In the genomic region with DNA sequence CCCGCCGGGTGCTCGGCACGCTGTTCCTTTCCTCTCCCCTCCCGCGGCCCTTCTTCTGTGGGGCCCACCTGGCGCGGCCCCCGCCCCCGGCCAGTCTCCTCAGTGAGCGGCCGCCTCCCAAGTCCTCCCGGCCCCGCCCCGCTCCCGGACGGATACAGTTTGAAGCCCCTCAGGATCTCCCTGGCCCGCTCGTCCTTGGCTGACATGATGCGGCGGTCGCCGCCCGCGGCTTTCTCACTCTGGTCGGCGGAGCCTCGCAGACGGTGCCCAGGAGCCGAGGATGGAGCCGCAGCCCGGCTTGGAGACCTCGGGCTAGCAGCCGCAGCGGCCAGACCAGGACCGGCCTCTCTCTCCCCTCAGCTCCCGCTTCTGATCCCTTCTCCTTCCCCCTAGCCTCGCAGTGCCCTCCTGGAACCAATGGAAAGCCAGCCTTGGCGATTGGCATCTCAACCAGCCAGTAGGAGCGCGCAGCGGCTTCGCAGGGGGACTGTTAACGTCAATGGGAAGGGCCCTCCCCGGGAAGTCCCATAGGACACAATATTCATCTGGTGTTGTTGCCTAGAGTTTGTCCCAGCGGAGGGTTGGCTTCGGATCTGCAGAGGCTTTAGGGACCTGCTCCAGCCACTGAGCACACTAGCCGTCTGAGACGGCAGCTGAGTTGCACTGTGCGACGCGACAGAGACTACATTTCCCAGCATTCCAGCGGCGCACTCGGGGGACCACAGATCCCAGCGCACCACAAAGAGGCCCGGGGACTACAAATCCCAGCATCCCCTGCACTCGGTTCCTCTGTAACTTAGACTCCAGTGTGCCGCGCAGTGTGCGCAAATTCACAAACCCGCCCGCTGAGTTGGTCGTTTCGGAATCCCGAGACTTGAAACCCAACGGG, we compare ENCODE assay signal across 8 cellular contexts. TPM values are rescaled to one million over a fixed set of nuclear protein-coding genes. Genes with fewer than 3 reads are reported as not detected.
DNase-seq lines count a peak whose midpoint lies in the region; TF ChIP-seq lines count a peak whose summit lies in the region.

A gene (minus strand): TSS at position 374 of the 889 bp plus-strand sequence. CDS start 168 bp downstream, at position 206.

- peak within 1 kb of the TSS; percentile 61 for H3K4me3 ChIP-seq in HFF-Myc (replicated peaks; ENCODE audit: low read depth, low read length)
- peak within 1 kb of the TSS; percentile 73 for H3K4me3 ChIP-seq in neuron (ENCODE audit: low read length)
- peak within 1 kb of the TSS; percentile 88 to 97 (median 96) for H3K4me3 ChIP-seq in subcutaneous abdominal adipose tissue (ENCODE audit: low read depth in 1 of 5, low read length in 5 of 5)

- TF ChIP-seq CTCF in HFF-Myc (IDR thresholded peaks at IDR 0.05; ENCODE audit: low read depth, low read length, missing control alignments): no peak

- peaks cover 25% of the 10 kb centered on the region for H3K4me1 ChIP-seq in neuron (ENCODE audit: insufficient read depth, low read length)
- peaks cover 4 to 46% (median 44%) of the 10 kb centered on the region in 5 donors for H3K4me1 ChIP-seq in subcutaneous abdominal adipose tissue (ENCODE audit: control insufficient read depth in 5 of 5, insufficient read depth in 5 of 5, low read length in 5 of 5)

- CTCF ChIA-PET in activated naive CD4-positive, alpha-beta T cell treated with anti-CD3 and anti-CD28 coated beads for 36 hours (lab: Charles Lee): interaction anchor here (1.1 kb wide), 1 partner anchor 104 kb away, joined by 3 read pairs; no protein-coding TSS in a partner anchor

- peak within 1 kb of the TSS; percentile 96 for H3K27ac Mint-ChIP-seq in activated naive CD4-positive, alpha-beta T cell treated with anti-CD3 and anti-CD28 coated beads for 36 hours

- H3K4me1 Mint-ChIP-seq in activated naive CD4-positive, alpha-beta T cell treated with anti-CD3 and anti-CD28 coated beads for 36 hours (ENCODE audit: low read depth): peaks cover 47% of the 10 kb centered on the region

- H3K4me3 Mint-ChIP-seq in activated naive CD4-positive, alpha-beta T cell treated with anti-CD3 and anti-CD28 coated beads for 36 hours: peak within 1 kb of the TSS; percentile 92

- H3K27ac ChIP-seq in subcutaneous abdominal adipose tissue (ENCODE audit: low read depth, low read length): peak within 1 kb of the TSS; percentile 75

- no peaks in the 10 kb centered on the region for H3K27me3 ChIP-seq in neuron (ENCODE audit: insufficient read depth, low read length)
- H3K27me3 ChIP-seq in subcutaneous abdominal adipose tissue (ENCODE audit: control insufficient read depth in 5 of 5, insufficient read depth in 4 of 5, low read length in 5 of 5): no peaks in the 10 kb centered on the region

- H3K9me3 Mint-ChIP-seq in activated naive CD4-positive, alpha-beta T cell treated with anti-CD3 and anti-CD28 coated beads for 36 hours: no peaks in the 10 kb centered on the region

- no peaks in the 10 kb centered on the region for H3K36me3 Mint-ChIP-seq in activated naive CD4-positive, alpha-beta T cell treated with anti-CD3 and anti-CD28 coated beads for 36 hours (ENCODE audit: low read depth)

- intact Hi-C loops in activated naive CD4-positive, alpha-beta T cell treated with anti-CD3 and anti-CD28 coated beads for 36 hours (cut with micrococcal nuclease): loop anchor here (1.0 to 10.0 kb wide), 11 partner anchors 16 to 914 kb away; a partner anchor contains a TSS

- DNase-seq in GM03348 (ENCODE audit: low spot score) (peak; percentile 100), HFF-Myc (ENCODE audit: extremely low read depth, low read depth) (peak; percentile 96), NAMALWA (ENCODE audit: low spot score) (peak; percentile 97), SK-N-DZ (ENCODE audit: low spot score) (peak; percentile 99), foreskin melanocyte (peak; percentile 99)
- DNase-seq in activated naive CD4-positive, alpha-beta T cell treated with anti-CD3 and anti-CD28 coated beads for 36 hours: peak; percentile 98

- H3K27me3 Mint-ChIP-seq in activated naive CD4-positive, alpha-beta T cell treated with anti-CD3 and anti-CD28 coated beads for 36 hours (ENCODE audit: low read depth): no peaks in the 10 kb centered on the region

- peaks cover 2% of the 10 kb centered on the region for H3K36me3 ChIP-seq in neuron (ENCODE audit: insufficient read depth, low read length)
- H3K36me3 ChIP-seq in subcutaneous abdominal adipose tissue (ENCODE audit: control insufficient read depth in 5 of 5, insufficient read depth in 5 of 5, low read length in 5 of 5): no peaks in the 10 kb centered on the region

- H3K9ac ChIP-seq in subcutaneous abdominal adipose tissue (ENCODE audit: low read length in 5 of 5): peak within 1 kb of the TSS; percentile 48 to 93 (median 81)

- peak within 1 kb of the TSS; percentile 27 for H2AFZ ChIP-seq in neuron (ENCODE audit: low read depth, low read length)

- no peaks in the 10 kb centered on the region for H3K9me3 ChIP-seq in neuron (ENCODE audit: low read length)
- no peaks in the 10 kb centered on the region for H3K9me3 ChIP-seq in subcutaneous abdominal adipose tissue (ENCODE audit: control insufficient read depth in 5 of 5, low read length in 5 of 5)

RNA-seq across cellular contexts. Expression of the gene that starts here (rescaled TPM):
- polyA plus RNA-seq in SK-N-DZ (2014; cell fraction: cytosol; rRNA removed): 70.0 and 77.9 TPM in 2 replicates
- polyA plus RNA-seq in SK-N-DZ (2014; cell fraction: nucleus; rRNA removed): 48.1 and 49.7 TPM in 2 replicates
- 10 to 100 TPM; 25.6 to 27.1 TPM for total RNA-seq in activated naive CD4-positive, alpha-beta T cell treated with anti-CD3 and anti-CD28 coated beads for 36 hours

Comparison
In these comparisons a context has a peak if more than half of its experiments do, and no peak if none do; other contexts are left out.
1. Peak in every context shown above with its lines: DNase-seq, H3K4me3 ChIP-seq and H3K27ac ChIP-seq.